In genomic region chr3:14797731-14798130, GRCh38 we compare ENCODE assay signal across 31 cellular contexts. TPM values are rescaled to one million over a fixed set of nuclear protein-coding genes. Genes with fewer than 3 reads are reported as not detected.
"Had no signal": no experiment of that assay in that cellular context is flagged by ENCODE, and none has a peak within 500 bp of the region (broad histone marks: within the 10 kb centered on the region; RNA-seq: fewer than 3 reads in every experiment).

No MANE protein-coding gene starts in this region.

- H3K9me3 Mint-ChIP-seq: activated CD4-positive, alpha-beta memory T cell treated with anti-CD3 and anti-CD28 coated beads for 36 hours; activated CD4-positive, alpha-beta T cell treated with anti-CD3 and anti-CD28 coated beads, Interleukin-2, amount 10 ng/mL, durations not matched to agents 24 days and 14 days; activated naive CD8-positive, alpha-beta T cell treated with anti-CD3 and anti-CD28 coated beads, Interleukin-2, amount 50 U/mL, for 24 hours; activated T-helper 1 cell treated with anti-CD3 and anti-CD28 coated beads, Interleukin-12 subunit alpha, Interleukin-12 subunit beta, Interleukin-2, Interleukin-4 antibody, amounts not matched to agents 30 ng/mL and 10 ng/mL and 1 ng/mL, durations not matched to agents 14 hours and 24 hours and 36 hours; stimulated activated naive B cell treated with anti-CD40 and anti-IgM and Interleukin-4, amounts not matched to agents 10 μg/mL and 1 μg/mL and 100 μg/mL, for 72 hours had no signal

- H3K36me3 ChIP-seq: esophagus squamous epithelium, suprapubic skin, tibial artery had no signal

- H3K27ac Mint-ChIP-seq: activated CD4-positive, alpha-beta memory T cell treated with anti-CD3 and anti-CD28 coated beads for 36 hours; activated CD4-positive, alpha-beta T cell treated with anti-CD3 and anti-CD28 coated beads, Interleukin-2, amount 10 ng/mL, durations not matched to agents 24 days and 14 days; activated naive CD4-positive, alpha-beta T cell treated with anti-CD3 and anti-CD28 coated beads, Interleukin-2, amount 50 U/mL, for 24 hours; activated naive CD8-positive, alpha-beta T cell treated with anti-CD3 and anti-CD28 coated beads, Interleukin-2, amount 50 U/mL, for 24 hours; activated T-helper 1 cell treated with anti-CD3 and anti-CD28 coated beads, Interleukin-12 subunit alpha, Interleukin-12 subunit beta, Interleukin-2, Interleukin-4 antibody, amounts not matched to agents 30 ng/mL and 10 ng/mL and 1 ng/mL, durations not matched to agents 14 hours and 24 hours and 36 hours; naive thymus-derived CD8-positive, alpha-beta T cell; progenitor cell of endocrine pancreas; stimulated activated naive B cell treated with anti-CD40 and anti-IgM and Interleukin-4, amounts not matched to agents 10 μg/mL and 1 μg/mL and 100 μg/mL, for 72 hours had no signal

- H3K4me2 ChIP-seq: smooth muscle cell had no signal

- ATAC-seq: activated naive CD8-positive, alpha-beta T cell treated with anti-CD3 and anti-CD28 coated beads, Interleukin-2, amount 50 U/mL, for 24 hours; left cardiac atrium; left ventricle myocardium superior; naive thymus-derived CD8-positive, alpha-beta T cell; SK-N-SH treated with all-trans-retinoic acid at 6 μM for 48 hours; stimulated activated naive B cell treated with anti-CD40 and anti-IgM and Interleukin-4, amounts not matched to agents 10 μg/mL and 1 μg/mL and 100 μg/mL, for 72 hours had no signal

- H3K4me1 ChIP-seq: suprapubic skin had no signal

- H3K36me3 Mint-ChIP-seq: activated CD4-positive, alpha-beta memory T cell treated with anti-CD3 and anti-CD28 coated beads for 36 hours; activated naive CD4-positive, alpha-beta T cell treated with anti-CD3 and anti-CD28 coated beads, Interleukin-2, amount 50 U/mL, for 24 hours; naive thymus-derived CD8-positive, alpha-beta T cell; stimulated activated naive B cell treated with anti-CD40 and anti-IgM and Interleukin-4, amounts not matched to agents 10 μg/mL and 1 μg/mL and 100 μg/mL, for 72 hours had no signal

- H3K27me3 Mint-ChIP-seq: activated CD4-positive, alpha-beta memory T cell treated with anti-CD3 and anti-CD28 coated beads for 36 hours; activated naive CD4-positive, alpha-beta T cell treated with anti-CD3 and anti-CD28 coated beads, Interleukin-2, amount 50 U/mL, for 24 hours; activated naive CD8-positive, alpha-beta T cell treated with anti-CD3 and anti-CD28 coated beads, Interleukin-2, amount 50 U/mL, for 24 hours had no signal

- H3K4me3 Mint-ChIP-seq: activated CD4-positive, alpha-beta memory T cell treated with anti-CD3 and anti-CD28 coated beads for 36 hours; activated CD4-positive, alpha-beta T cell treated with anti-CD3 and anti-CD28 coated beads, Interleukin-2, amount 10 ng/mL, durations not matched to agents 24 days and 14 days; activated naive CD4-positive, alpha-beta T cell treated with anti-CD3 and anti-CD28 coated beads, Interleukin-2, amount 50 U/mL, for 24 hours; activated naive CD8-positive, alpha-beta T cell treated with anti-CD3 and anti-CD28 coated beads, Interleukin-2, amount 50 U/mL, for 24 hours; activated T-helper 1 cell treated with anti-CD3 and anti-CD28 coated beads, Interleukin-12 subunit alpha, Interleukin-12 subunit beta, Interleukin-2, Interleukin-4 antibody, amounts not matched to agents 30 ng/mL and 10 ng/mL and 1 ng/mL, durations not matched to agents 14 hours and 24 hours and 36 hours; naive thymus-derived CD8-positive, alpha-beta T cell; stimulated activated naive B cell treated with anti-CD40 and anti-IgM and Interleukin-4, amounts not matched to agents 10 μg/mL and 1 μg/mL and 100 μg/mL, for 72 hours had no signal

- DNase-seq: activated CD4-positive, alpha-beta memory T cell treated with anti-CD3 and anti-CD28 coated beads for 36 hours; activated CD4-positive, alpha-beta T cell treated with anti-CD3 and anti-CD28 coated beads, Interleukin-2, amount 10 ng/mL, durations not matched to agents 24 days and 14 days; activated CD4-positive, CD25-positive, alpha-beta regulatory T cell treated with anti-CD3 and anti-CD28 coated beads, Interleukin-2, amount 50 U/mL, for 72 hours; activated CD8-positive, alpha-beta memory T cell treated with anti-CD3 and anti-CD28 coated beads, Interleukin-2, amount 50 U/mL, for 4 hours; activated gamma-delta T cell treated with Interleukin-2 at 50 U/mL for 16 hours; activated naive CD8-positive, alpha-beta T cell treated with anti-CD3 and anti-CD28 coated beads, Interleukin-2, amount 50 U/mL, for 24 hours; activated T-cell treated with anti-CD3 and anti-CD28 coated beads, Interleukin-2, amount 50 U/mL, for 1 hour; amygdala; central memory CD4-positive, alpha-beta T cell; dermis blood vessel endothelial cell; effector CD4-positive, alpha-beta T cell; esophagus squamous epithelium; foreskin melanocyte; left cardiac atrium; left ventricle myocardium superior; midbrain; naive thymus-derived CD8-positive, alpha-beta T cell; stimulated activated CD4-positive, alpha-beta T cell treated with anti-CD3 and anti-CD28 coated beads, Interleukin-15, amount 100 ng/mL, for 24 hours; stimulated activated CD4-positive, alpha-beta T cell treated with anti-CD3 and anti-CD28 coated beads, Interleukin-2, amount 100 ng/mL, for 24 hours; stimulated activated naive B cell treated with anti-CD40 and anti-IgM and Interleukin-4, amounts not matched to agents 10 μg/mL and 1 μg/mL and 100 μg/mL, for 72 hours; T-helper 2 cell had no signal

- H3K27ac ChIP-seq: epithelial cell of prostate, esophagus squamous epithelium, suprapubic skin, tibial artery had no signal

- H3K4me3 ChIP-seq: esophagus squamous epithelium, smooth muscle cell, suprapubic skin, tibial artery had no signal

- H3K4me1 Mint-ChIP-seq: activated CD4-positive, alpha-beta T cell treated with anti-CD3 and anti-CD28 coated beads, Interleukin-2, amount 10 ng/mL, durations not matched to agents 24 days and 14 days; activated naive CD4-positive, alpha-beta T cell treated with anti-CD3 and anti-CD28 coated beads, Interleukin-2, amount 50 U/mL, for 24 hours; activated naive CD8-positive, alpha-beta T cell treated with anti-CD3 and anti-CD28 coated beads, Interleukin-2, amount 50 U/mL, for 24 hours; stimulated activated naive B cell treated with anti-CD40 and anti-IgM and Interleukin-4, amounts not matched to agents 10 μg/mL and 1 μg/mL and 100 μg/mL, for 72 hours had no signal

- H3K9me3 ChIP-seq: esophagus squamous epithelium, suprapubic skin, tibial artery had no signal

- H3K27me3 ChIP-seq: tibial artery had no signal

RNA-seq across cellular contexts. Expression of gene FGD5, which starts 21.0 kb away (rescaled TPM):
- total RNA-seq: activated CD8-positive, alpha-beta memory T cell treated with anti-CD3 and anti-CD28 coated beads for 36 hours; activated T-helper 1 cell treated with anti-CD3 and anti-CD28 coated beads, Interleukin-12 subunit alpha, Interleukin-12 subunit beta, Interleukin-2, Interleukin-4 antibody, amounts not matched to agents 30 ng/mL and 10 ng/mL and 1 ng/mL, durations not matched to agents 14 hours and 24 hours and 36 hours had no signal
- polyA plus RNA-seq: keratinocyte; naive thymus-derived CD8-positive, alpha-beta T cell had no signal
